In the genomic region with DNA sequence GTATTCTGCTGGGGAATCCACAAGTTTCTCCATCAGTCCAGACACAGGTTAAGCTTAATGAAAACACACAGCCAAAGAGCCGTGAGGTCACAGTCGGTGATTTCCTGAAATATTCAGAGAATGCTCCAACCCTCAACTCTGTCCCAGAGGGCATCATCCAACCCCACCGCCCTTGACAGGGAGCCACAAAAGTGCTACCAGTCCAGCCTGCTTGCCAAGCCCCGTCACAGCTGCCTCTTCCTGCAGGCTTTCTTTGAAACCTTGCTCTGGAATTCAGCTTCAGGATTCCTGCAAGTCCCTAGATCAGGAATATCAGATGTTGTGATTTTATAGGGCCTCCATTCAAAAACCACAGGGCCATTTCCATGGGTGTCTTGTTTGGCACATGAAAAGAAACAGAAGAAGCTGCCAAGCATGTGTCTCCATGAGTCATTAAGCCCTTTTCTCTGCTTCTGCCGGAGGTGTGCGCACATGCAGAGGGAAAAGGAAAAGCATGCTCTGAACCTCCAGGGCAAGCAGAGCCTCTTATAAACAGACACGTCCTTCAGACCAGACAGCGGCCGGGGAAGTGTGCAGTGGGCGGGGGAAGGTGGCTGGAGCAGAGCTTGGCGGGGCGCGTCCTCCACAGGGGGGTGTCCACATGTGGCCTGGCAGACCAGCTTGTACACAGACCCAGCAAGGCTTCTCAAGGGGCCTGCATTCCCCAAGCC, we compare ENCODE assay signal across 1 cellular context.
TF ChIP-seq lines count a peak whose summit lies in the region.

No MANE protein-coding gene starts in this region.

TF ChIP-seq in GM12878, 131 proteins besides CTCF, POLR2A, EP300 and RAD21 (continued from another document):
- TF ChIP-seq, protein P1, sequence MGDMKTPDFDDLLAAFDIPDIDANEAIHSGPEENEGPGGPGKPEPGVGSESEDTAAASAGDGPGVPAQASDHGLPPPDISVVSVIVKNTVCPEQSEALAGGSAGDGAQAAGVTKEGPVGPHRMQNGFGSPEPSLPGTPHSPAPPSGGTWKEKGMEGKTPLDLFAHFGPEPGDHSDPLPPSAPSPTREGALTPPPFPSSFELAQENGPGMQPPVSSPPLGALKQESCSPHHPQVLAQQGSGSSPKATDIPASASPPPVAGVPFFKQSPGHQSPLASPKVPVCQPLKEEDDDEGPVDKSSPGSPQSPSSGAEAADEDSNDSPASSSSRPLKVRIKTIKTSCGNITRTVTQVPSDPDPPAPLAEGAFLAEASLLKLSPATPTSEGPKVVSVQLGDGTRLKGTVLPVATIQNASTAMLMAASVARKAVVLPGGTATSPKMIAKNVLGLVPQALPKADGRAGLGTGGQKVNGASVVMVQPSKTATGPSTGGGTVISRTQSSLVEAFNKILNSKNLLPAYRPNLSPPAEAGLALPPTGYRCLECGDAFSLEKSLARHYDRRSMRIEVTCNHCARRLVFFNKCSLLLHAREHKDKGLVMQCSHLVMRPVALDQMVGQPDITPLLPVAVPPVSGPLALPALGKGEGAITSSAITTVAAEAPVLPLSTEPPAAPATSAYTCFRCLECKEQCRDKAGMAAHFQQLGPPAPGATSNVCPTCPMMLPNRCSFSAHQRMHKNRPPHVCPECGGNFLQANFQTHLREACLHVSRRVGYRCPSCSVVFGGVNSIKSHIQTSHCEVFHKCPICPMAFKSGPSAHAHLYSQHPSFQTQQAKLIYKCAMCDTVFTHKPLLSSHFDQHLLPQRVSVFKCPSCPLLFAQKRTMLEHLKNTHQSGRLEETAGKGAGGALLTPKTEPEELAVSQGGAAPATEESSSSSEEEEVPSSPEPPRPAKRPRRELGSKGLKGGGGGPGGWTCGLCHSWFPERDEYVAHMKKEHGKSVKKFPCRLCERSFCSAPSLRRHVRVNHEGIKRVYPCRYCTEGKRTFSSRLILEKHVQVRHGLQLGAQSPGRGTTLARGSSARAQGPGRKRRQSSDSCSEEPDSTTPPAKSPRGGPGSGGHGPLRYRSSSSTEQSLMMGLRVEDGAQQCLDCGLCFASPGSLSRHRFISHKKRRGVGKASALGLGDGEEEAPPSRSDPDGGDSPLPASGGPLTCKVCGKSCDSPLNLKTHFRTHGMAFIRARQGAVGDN (IDR thresholded peaks at IDR 0.05) = peak; percentile 53; the same call in 1 of the 2 replicates
- TF ChIP-seq JUNB (IDR thresholded peaks at IDR 0.05) (peak; percentile 28; the same call in 1 of the 2 replicates), MXI1 (IDR thresholded peaks at IDR 0.05; ENCODE audit: low read depth, low read length) (0 out of 2 replicates have a peak, but pooled peaks have one; percentile 16), CREM (IDR thresholded peaks at IDR 0.05; ENCODE audit: low read depth) (peak; percentile 33; the same call in 1 of the 2 replicates), ZSCAN29 (IDR thresholded peaks at IDR 0.05) (no peak), IKZF2 (IDR thresholded peaks at IDR 0.05) (peak; percentile 27 to 35; a peak in 1 of 4 replicates), EED (IDR thresholded peaks at IDR 0.05; ENCODE audit: low read depth) (peak; percentile 78), BHLHE40 (IDR thresholded peaks at IDR 0.05; ENCODE audit: borderline replicate concordance in 1 of 2, low read depth in 2 of 2, low read length in 1 of 2) (peak; percentile 16 to 32; a peak in 1 of 4 replicates), ZNF622 (IDR thresholded peaks at IDR 0.05) (no peak), SMC3 (IDR thresholded peaks at IDR 0.05; ENCODE audit: borderline replicate concordance, low read length) (no peak), RUNX3 (IDR thresholded peaks at IDR 0.05; ENCODE audit: low read length) (peak; percentile 76; the same call in 1 of the 2 replicates), ETV6 (conservative IDR thresholded peaks at IDR 0.05 in 1 of 2, IDR thresholded peaks at IDR 0.05 in 1 of 2; ENCODE audit: borderline replicate concordance in 1 of 2, low read depth in 1 of 2) (0 out of 4 replicates have a peak, but pooled peaks of 1 of the 2 experiments have one; percentile 6), PAX5 (IDR thresholded peaks at IDR 0.05; ENCODE audit: borderline replicate concordance, low read depth, low read length) (peak; percentile 73), RB1 (IDR thresholded peaks at IDR 0.05; ENCODE audit: borderline replicate concordance) (no peak), IKZF1 (conservative IDR thresholded peaks at IDR 0.05) (peak; percentile 63), CBFB (IDR thresholded peaks at IDR 0.05; ENCODE audit: low read depth) (peak; percentile 59; the same call in 1 of the 2 replicates)
- TF ChIP-seq, protein P2, sequence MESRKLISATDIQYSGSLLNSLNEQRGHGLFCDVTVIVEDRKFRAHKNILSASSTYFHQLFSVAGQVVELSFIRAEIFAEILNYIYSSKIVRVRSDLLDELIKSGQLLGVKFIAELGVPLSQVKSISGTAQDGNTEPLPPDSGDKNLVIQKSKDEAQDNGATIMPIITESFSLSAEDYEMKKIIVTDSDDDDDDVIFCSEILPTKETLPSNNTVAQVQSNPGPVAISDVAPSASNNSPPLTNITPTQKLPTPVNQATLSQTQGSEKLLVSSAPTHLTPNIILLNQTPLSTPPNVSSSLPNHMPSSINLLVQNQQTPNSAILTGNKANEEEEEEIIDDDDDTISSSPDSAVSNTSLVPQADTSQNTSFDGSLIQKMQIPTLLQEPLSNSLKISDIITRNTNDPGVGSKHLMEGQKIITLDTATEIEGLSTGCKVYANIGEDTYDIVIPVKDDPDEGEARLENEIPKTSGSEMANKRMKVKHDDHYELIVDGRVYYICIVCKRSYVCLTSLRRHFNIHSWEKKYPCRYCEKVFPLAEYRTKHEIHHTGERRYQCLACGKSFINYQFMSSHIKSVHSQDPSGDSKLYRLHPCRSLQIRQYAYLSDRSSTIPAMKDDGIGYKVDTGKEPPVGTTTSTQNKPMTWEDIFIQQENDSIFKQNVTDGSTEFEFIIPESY (IDR thresholded peaks at IDR 0.05) = no peak
- TF ChIP-seq, protein P3, sequence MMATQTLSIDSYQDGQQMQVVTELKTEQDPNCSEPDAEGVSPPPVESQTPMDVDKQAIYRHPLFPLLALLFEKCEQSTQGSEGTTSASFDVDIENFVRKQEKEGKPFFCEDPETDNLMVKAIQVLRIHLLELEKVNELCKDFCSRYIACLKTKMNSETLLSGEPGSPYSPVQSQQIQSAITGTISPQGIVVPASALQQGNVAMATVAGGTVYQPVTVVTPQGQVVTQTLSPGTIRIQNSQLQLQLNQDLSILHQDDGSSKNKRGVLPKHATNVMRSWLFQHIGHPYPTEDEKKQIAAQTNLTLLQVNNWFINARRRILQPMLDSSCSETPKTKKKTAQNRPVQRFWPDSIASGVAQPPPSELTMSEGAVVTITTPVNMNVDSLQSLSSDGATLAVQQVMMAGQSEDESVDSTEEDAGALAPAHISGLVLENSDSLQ (IDR thresholded peaks at IDR 0.05) = no peak
- TF ChIP-seq, protein P4, sequence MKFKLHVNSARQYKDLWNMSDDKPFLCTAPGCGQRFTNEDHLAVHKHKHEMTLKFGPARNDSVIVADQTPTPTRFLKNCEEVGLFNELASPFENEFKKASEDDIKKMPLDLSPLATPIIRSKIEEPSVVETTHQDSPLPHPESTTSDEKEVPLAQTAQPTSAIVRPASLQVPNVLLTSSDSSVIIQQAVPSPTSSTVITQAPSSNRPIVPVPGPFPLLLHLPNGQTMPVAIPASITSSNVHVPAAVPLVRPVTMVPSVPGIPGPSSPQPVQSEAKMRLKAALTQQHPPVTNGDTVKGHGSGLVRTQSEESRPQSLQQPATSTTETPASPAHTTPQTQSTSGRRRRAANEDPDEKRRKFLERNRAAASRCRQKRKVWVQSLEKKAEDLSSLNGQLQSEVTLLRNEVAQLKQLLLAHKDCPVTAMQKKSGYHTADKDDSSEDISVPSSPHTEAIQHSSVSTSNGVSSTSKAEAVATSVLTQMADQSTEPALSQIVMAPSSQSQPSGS (IDR thresholded peaks at IDR 0.05; ENCODE audit: low read length) = no peak
- TF ChIP-seq, protein P5, sequence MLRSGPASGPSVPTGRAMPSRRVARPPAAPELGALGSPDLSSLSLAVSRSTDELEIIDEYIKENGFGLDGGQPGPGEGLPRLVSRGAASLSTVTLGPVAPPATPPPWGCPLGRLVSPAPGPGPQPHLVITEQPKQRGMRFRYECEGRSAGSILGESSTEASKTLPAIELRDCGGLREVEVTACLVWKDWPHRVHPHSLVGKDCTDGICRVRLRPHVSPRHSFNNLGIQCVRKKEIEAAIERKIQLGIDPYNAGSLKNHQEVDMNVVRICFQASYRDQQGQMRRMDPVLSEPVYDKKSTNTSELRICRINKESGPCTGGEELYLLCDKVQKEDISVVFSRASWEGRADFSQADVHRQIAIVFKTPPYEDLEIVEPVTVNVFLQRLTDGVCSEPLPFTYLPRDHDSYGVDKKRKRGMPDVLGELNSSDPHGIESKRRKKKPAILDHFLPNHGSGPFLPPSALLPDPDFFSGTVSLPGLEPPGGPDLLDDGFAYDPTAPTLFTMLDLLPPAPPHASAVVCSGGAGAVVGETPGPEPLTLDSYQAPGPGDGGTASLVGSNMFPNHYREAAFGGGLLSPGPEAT (IDR thresholded peaks at IDR 0.05; ENCODE audit: low read depth) = 0 out of 2 replicates have a peak, but pooled peaks have one; percentile 44
